11 cellular contexts compared by ENCODE assay signal in the genomic region with DNA sequence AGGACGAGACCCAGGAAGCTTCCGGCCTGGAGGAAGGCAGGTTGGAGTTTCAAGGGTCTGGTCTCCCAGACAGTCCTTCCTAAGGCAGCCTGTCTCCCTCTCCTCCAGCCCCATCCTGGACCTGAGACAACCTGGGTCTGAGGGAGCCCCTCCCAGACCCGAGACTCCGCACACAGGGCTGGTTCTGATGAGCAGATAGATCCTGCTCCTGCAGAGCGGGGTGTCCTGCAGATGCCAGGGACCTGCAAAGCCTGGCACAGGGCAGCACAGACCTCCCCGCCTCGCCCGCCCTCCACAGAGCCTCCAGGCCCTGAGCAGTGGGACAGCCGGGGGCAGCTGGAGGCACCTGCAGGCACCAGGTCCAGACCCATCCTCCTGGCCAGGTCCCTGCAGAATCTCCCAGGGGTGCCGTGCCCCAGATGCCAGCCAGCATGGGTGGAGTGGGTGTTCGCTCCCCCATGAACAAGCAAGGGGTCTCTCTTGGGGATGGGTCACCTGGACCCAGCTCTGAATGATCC. TPM values are rescaled to one million over a fixed set of nuclear protein-coding genes. Genes with fewer than 3 reads are reported as not detected.
A peak's percentile ranks its signal among the peaks of the same experiment; 100 is the strongest.
DNase-seq lines count a peak whose midpoint lies in the region; ATAC-seq and TF ChIP-seq lines count a peak whose summit lies in the region.
"Had no signal": no experiment of that assay in that cellular context is flagged by ENCODE, and none has a peak within 500 bp of the region (broad histone marks: within the 10 kb centered on the region; RNA-seq: fewer than 3 reads in every experiment).

No MANE protein-coding gene starts in this region.

- DNase-seq in H9 (peak; percentile 29), islet precursor cell (peak; percentile 51), kidney tubule cell (ENCODE audit: low spot score) (no peak), NCI-H345 treated with DMSO at 0.1 percent for 48 hours (lab: John Stamatoyannopoulos, UW; ENCODE audit: unreplicated experiment) (no peak)
- peak; percentile 9 for DNase-seq in stimulated activated naive B cell treated with anti-CD40 and anti-IgM and Interleukin-4, amounts not matched to agents 10 μg/mL and 1 μg/mL and 100 μg/mL, for 72 hours
- DNase-seq: brain microvascular endothelial cell, foreskin melanocyte had no signal

- H3K4ac ChIP-seq in H9 (ENCODE audit: low read depth, low read length) = no peak overlapping the region

- TF ChIP-seq CTCF in H9 (conservative IDR thresholded peaks at IDR 0.05) = no peak

- no peak overlapping the region for H3K4me3 Mint-ChIP-seq in H9
- H3K4me3 Mint-ChIP-seq in activated T-helper 17 cell treated with anti-CD3 and anti-CD28 coated beads, Interleukin-2, amount 50 U/mL, for 72 hours = peak overlapping the region; percentile 51
- peak overlapping the region; percentile 25 to 47 for H3K4me3 Mint-ChIP-seq in stimulated activated naive B cell treated with anti-CD40 and anti-IgM and Interleukin-4, amounts not matched to agents 10 μg/mL and 1 μg/mL and 100 μg/mL, for 72 hours

- WGBS in H9 (ENCODE audit: extremely low coverage, insufficient read length, low lambda C conversion rate) = no CpG with 5 or more reads among the region's 11 CpGs

- no peak overlapping the region for H3K18ac ChIP-seq in H9 (ENCODE audit: insufficient read length, low read depth, low read length)

- peaks cover 2% of the 10 kb centered on the region for H3K79me1 ChIP-seq in H9 (ENCODE audit: insufficient read depth, low read depth, low read length, poor library complexity, severe bottlenecking)

- H3K27me3 Mint-ChIP-seq in H9 (ENCODE audit: low read depth) = peaks cover 16% of the 10 kb centered on the region
- H3K27me3 Mint-ChIP-seq in activated T-helper 17 cell treated with anti-CD3 and anti-CD28 coated beads, Interleukin-2, amount 50 U/mL, for 72 hours = no peaks in the 10 kb centered on the region
- H3K27me3 Mint-ChIP-seq in stimulated activated naive B cell treated with anti-CD40 and anti-IgM and Interleukin-4, amounts not matched to agents 10 μg/mL and 1 μg/mL and 100 μg/mL, for 72 hours = no peaks in the 10 kb centered on the region

- H3K4me2 ChIP-seq in H9 (ENCODE audit: insufficient read depth, insufficient read length, low read length) = no peak overlapping the region

- H3K9me3 ChIP-seq in H9 (ENCODE audit: control insufficient read depth, low read depth, low read length) = no peaks in the 10 kb centered on the region

- no peak overlapping the region for H2AFZ ChIP-seq in H9 (ENCODE audit: low read length)

- no peak overlapping the region for H2AK5ac ChIP-seq in H9 (ENCODE audit: insufficient read length, low read length)

- H3K23me2 ChIP-seq in H9 (ENCODE audit: insufficient read length, low read depth, low read length, poor library complexity, severe bottlenecking) = no peaks in the 10 kb centered on the region

- no peak overlapping the region for H3K23ac ChIP-seq in H9 (ENCODE audit: insufficient read length, low read depth, low read length)

- no peak overlapping the region for H3K9ac ChIP-seq in H9 (ENCODE audit: extremely low read depth, insufficient read length, low read length)

- no peak overlapping the region for H2BK20ac ChIP-seq in H9 (ENCODE audit: low read depth, low read length, poor library complexity, severe bottlenecking)

- peaks cover 7% of the 10 kb centered on the region in 2 experiments; a peak in 3 of 4 replicates for H3K4me1 Mint-ChIP-seq in H9
- H3K4me1 Mint-ChIP-seq in activated T-helper 17 cell treated with anti-CD3 and anti-CD28 coated beads, Interleukin-2, amount 50 U/mL, for 72 hours = peaks cover 5% of the 10 kb centered on the region
- peaks cover 45 to 74% of the 10 kb centered on the region in 2 donors for H3K4me1 Mint-ChIP-seq in stimulated activated naive B cell treated with anti-CD40 and anti-IgM and Interleukin-4, amounts not matched to agents 10 μg/mL and 1 μg/mL and 100 μg/mL, for 72 hours

- H4K8ac ChIP-seq in H9 (replicated peaks; ENCODE audit: insufficient read length, low read depth, low read length) = no peak overlapping the region

- H3K79me2 ChIP-seq in H9 (ENCODE audit: insufficient read depth, low read length) = no peaks in the 10 kb centered on the region

- no peak overlapping the region for H3K14ac ChIP-seq in H9 (ENCODE audit: insufficient read depth, low read length)

- no peak overlapping the region for H4K91ac ChIP-seq in H9 (ENCODE audit: insufficient read length, low read depth, low read length)

- no peak overlapping the region for H2BK12ac ChIP-seq in H9 (ENCODE audit: insufficient read length, low read depth, low read length)

- H2BK5ac ChIP-seq in H9 (ENCODE audit: insufficient read length, low read length) = no peak overlapping the region

- no peak overlapping the region for H3K27ac Mint-ChIP-seq in H9
- H3K27ac Mint-ChIP-seq in activated T-helper 17 cell treated with anti-CD3 and anti-CD28 coated beads, Interleukin-2, amount 50 U/mL, for 72 hours = peak overlapping the region; percentile 82
- H3K27ac Mint-ChIP-seq in stimulated activated naive B cell treated with anti-CD40 and anti-IgM and Interleukin-4, amounts not matched to agents 10 μg/mL and 1 μg/mL and 100 μg/mL, for 72 hours = peak overlapping the region; percentile 98

- H3K27ac ChIP-seq in H9 (ENCODE audit: insufficient read length, low read depth, low read length) = no peak overlapping the region
- H3K27ac ChIP-seq: brain microvascular endothelial cell had no signal

- no peak overlapping the region for H3T11ph ChIP-seq in H9 (ENCODE audit: low read length)

- H3K9me3 Mint-ChIP-seq in H9 = no peaks in the 10 kb centered on the region
- H3K9me3 Mint-ChIP-seq in activated T-helper 17 cell treated with anti-CD3 and anti-CD28 coated beads, Interleukin-2, amount 50 U/mL, for 72 hours = no peaks in the 10 kb centered on the region
- no peaks in the 10 kb centered on the region for H3K9me3 Mint-ChIP-seq in stimulated activated naive B cell treated with anti-CD40 and anti-IgM and Interleukin-4, amounts not matched to agents 10 μg/mL and 1 μg/mL and 100 μg/mL, for 72 hours

- H3K56ac ChIP-seq in H9 (ENCODE audit: insufficient read length, low read depth, low read length) = no peak overlapping the region

- H4K5ac ChIP-seq in H9 (ENCODE audit: insufficient read length, low read depth, low read length) = no peak overlapping the region

- no peak overlapping the region for H2BK120ac ChIP-seq in H9 (ENCODE audit: low read depth, low read length, poor library complexity, severe bottlenecking)

- ATAC-seq in activated T-helper 17 cell treated with anti-CD3 and anti-CD28 coated beads, Interleukin-2, amount 50 U/mL, for 72 hours (replicated peaks) = no peak
- no peak for ATAC-seq in stimulated activated naive B cell treated with anti-CD40 and anti-IgM and Interleukin-4, amounts not matched to agents 10 μg/mL and 1 μg/mL and 100 μg/mL, for 72 hours (replicated peaks)
- ATAC-seq in HG02678 (IDR thresholded peaks at IDR 0.05; ENCODE audit: unreplicated experiment) (no peak), HG02610 (IDR thresholded peaks at IDR 0.05; ENCODE audit: unreplicated experiment) (no peak)

- H2BK15ac ChIP-seq in H9 (ENCODE audit: low read depth, low read length) = no peak overlapping the region

- H3K27me3 ChIP-seq in H9 (ENCODE audit: insufficient read depth, low read length) = no peaks in the 10 kb centered on the region
- H3K27me3 ChIP-seq: brain microvascular endothelial cell had no signal

- no peaks in the 10 kb centered on the region for H4K20me1 ChIP-seq in H9 (ENCODE audit: control insufficient read depth, insufficient read depth, insufficient read length)

- H3K4me1 ChIP-seq in H9 (ENCODE audit: insufficient read depth, low read length) = no peaks in the 10 kb centered on the region; the same call in 1 of the 2 replicates

- peaks cover 7 to 13% (median 8%) of the 10 kb centered on the region in 3 experiments; a peak in 5 of 7 replicates for H3K36me3 Mint-ChIP-seq in H9 (ENCODE audit: insufficient read depth in 1 of 3, low read depth in 3 of 3)
- peaks cover 52% of the 10 kb centered on the region for H3K36me3 Mint-ChIP-seq in activated T-helper 17 cell treated with anti-CD3 and anti-CD28 coated beads, Interleukin-2, amount 50 U/mL, for 72 hours (ENCODE audit: low read depth)
- H3K36me3 Mint-ChIP-seq in stimulated activated naive B cell treated with anti-CD40 and anti-IgM and Interleukin-4, amounts not matched to agents 10 μg/mL and 1 μg/mL and 100 μg/mL, for 72 hours = peaks cover 14 to 29% of the 10 kb centered on the region in 2 donors

RNA-seq across cellular contexts. Expression of a gene that starts 7.8 kb away (rescaled TPM):
- 43.4 and 45.1 TPM in 2 replicates for total RNA-seq in H9 (2021)
- 100 to 1,000 TPM in 1 of 2 donors, 10 to 100 TPM in 1; 94.8 to 235 TPM for total RNA-seq in activated T-helper 17 cell treated with anti-CD3 and anti-CD28 coated beads, Interleukin-2, amount 50 U/mL, for 72 hours

RNA-seq across cellular contexts. Expression of a gene that starts 44.2 kb away (rescaled TPM):
- 0.11 and 0.20 TPM in 2 replicates for total RNA-seq in H9 (2021)
- total RNA-seq in activated T-helper 17 cell treated with anti-CD3 and anti-CD28 coated beads, Interleukin-2, amount 50 U/mL, for 72 hours = under 1 TPM; 0.09 to 0.42 TPM
- total RNA-seq: LHCN-M2 had no signal

RNA-seq across cellular contexts. Expression of a gene that starts 49.9 kb away (rescaled TPM):
- 34.7 and 37.9 TPM in 2 replicates for total RNA-seq in H9 (2021)
- total RNA-seq in activated T-helper 17 cell treated with anti-CD3 and anti-CD28 coated beads, Interleukin-2, amount 50 U/mL, for 72 hours = 10 to 100 TPM; 22.7 to 38.6 TPM

RNA-seq across cellular contexts. Expression of a gene that starts 50.1 kb away (rescaled TPM):
- total RNA-seq in H9 (2021) = 19.2 and 20.6 TPM in 2 replicates
- 10 to 100 TPM; 19.5 to 21.9 TPM for total RNA-seq in activated T-helper 17 cell treated with anti-CD3 and anti-CD28 coated beads, Interleukin-2, amount 50 U/mL, for 72 hours

Comparison
In these comparisons a context has a peak if more than half of its experiments do, and no peak if none do; other contexts are left out.
1. DNase-seq: peak in H9 (single experiment), islet precursor cell (single experiment) and stimulated activated naive B cell treated with anti-CD40 and anti-IgM and Interleukin-4, amounts not matched to agents 10 μg/mL and 1 μg/mL and 100 μg/mL, for 72 hours (single experiment); none in kidney tubule cell (single experiment) and NCI-H345 treated with DMSO at 0.1 percent for 48 hours (single experiment).
2. H3K27ac Mint-ChIP-seq: peak in activated T-helper 17 cell treated with anti-CD3 and anti-CD28 coated beads, Interleukin-2, amount 50 U/mL, for 72 hours (single experiment) and stimulated activated naive B cell treated with anti-CD40 and anti-IgM and Interleukin-4, amounts not matched to agents 10 μg/mL and 1 μg/mL and 100 μg/mL, for 72 hours (single experiment); none in H9 (0 of 3).
3. H3K4me3 Mint-ChIP-seq: peak in activated T-helper 17 cell treated with anti-CD3 and anti-CD28 coated beads, Interleukin-2, amount 50 U/mL, for 72 hours (single experiment) and stimulated activated naive B cell treated with anti-CD40 and anti-IgM and Interleukin-4, amounts not matched to agents 10 μg/mL and 1 μg/mL and 100 μg/mL, for 72 hours (2 of 2); none in H9 (0 of 2).